In the genomic region with DNA sequence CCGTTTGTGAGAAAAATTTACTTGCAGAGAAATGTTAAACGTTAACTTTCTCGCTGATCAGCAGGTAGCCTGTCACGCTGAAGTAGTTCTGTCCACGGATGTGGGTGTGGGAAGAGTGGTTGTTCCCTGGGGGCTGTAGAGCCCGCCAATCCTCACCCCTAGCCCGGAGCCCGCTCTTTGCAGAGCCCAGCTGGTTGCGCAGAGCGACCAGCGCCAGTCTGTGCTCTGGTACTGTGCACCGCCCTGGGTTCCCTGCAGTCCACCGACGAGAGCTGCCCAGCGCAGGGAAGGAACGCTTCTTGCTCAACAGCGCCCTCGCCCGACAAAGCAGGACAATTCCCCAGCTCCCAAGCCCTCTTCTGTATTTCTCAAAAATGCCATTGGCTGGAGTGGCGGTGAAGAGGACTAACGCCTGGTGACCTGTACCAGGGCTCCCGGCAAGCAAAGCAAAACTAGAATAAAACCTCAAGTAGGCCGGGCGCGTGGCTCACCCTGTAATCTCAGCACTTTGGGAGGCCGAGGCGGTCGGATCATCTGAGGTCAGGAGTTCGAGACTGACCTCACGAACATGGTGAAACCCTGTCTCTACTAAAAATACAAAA, we compare ENCODE assay signal across 8 cellular contexts. TPM values are rescaled to one million over a fixed set of nuclear protein-coding genes. Genes with fewer than 3 reads are reported as not detected.
DNase-seq lines count a peak whose midpoint lies in the region; ATAC-seq and TF ChIP-seq lines count a peak whose summit lies in the region.

No MANE protein-coding gene starts in this region.

- TF ChIP-seq CTCF in coronary artery (IDR thresholded peaks at IDR 0.05) = peak; percentile 54

- no peak overlapping the region for H3K27ac ChIP-seq in coronary artery

- peak; percentile 95 for DNase-seq in AG20443 (ENCODE audit: low spot score)
- DNase-seq in NCI-H460 (ENCODE audit: extremely low read depth, low read depth) = peak; percentile 83
- peak; percentile 68 to 78 for DNase-seq in activated CD4-positive, alpha-beta T cell treated with anti-CD3 and anti-CD28 coated beads for 4 hours
- DNase-seq in coronary artery (ENCODE audit: low spot score) = peak; percentile 83
- peak; percentile 90 for DNase-seq in left lobe of liver (ENCODE audit: low spot score)
- DNase-seq in stimulated activated CD4-positive, alpha-beta T cell treated with anti-CD3 and anti-CD28 coated beads, Interleukin-4, amount 100 ng/mL, for 1 hour = peak; percentile 80

- H3K4me3 ChIP-seq in coronary artery = peak overlapping the region; percentile 18

- ATAC-seq in GM19035 (IDR thresholded peaks at IDR 0.05; ENCODE audit: unreplicated experiment) (peak; percentile 86), HG03432 (IDR thresholded peaks at IDR 0.05; ENCODE audit: unreplicated experiment) (peak; percentile 97), left lobe of liver (peak; percentile 99)

RNA-seq across cellular contexts. Expression of a gene that starts 3.3 kb away (rescaled TPM):
- 0.20 TPM in 2 replicates for total RNA-seq in NCI-H460 (2014; rRNA removed; shearing (Covaris generic))
- polyA plus RNA-seq in NCI-H460 (2014; cell fraction: nucleus; rRNA removed) = 0.08 and 0.53 TPM in 2 replicates
- total RNA-seq in left lobe of liver = not detected

RNA-seq across cellular contexts. Expression of a gene that starts 43.4 kb away (rescaled TPM):
- 25.8 and 29.2 TPM in 2 replicates for total RNA-seq in NCI-H460 (2014; rRNA removed; shearing (Covaris generic))
- polyA plus RNA-seq in NCI-H460 (2014; cell fraction: nucleus; rRNA removed) = 11.2 and 14.1 TPM in 2 replicates
- 16.4 TPM for total RNA-seq in left lobe of liver
